In genomic region chr1:245622332-245623014, GRCh38 we compare ENCODE assay signal across 17 cellular contexts.
A peak's percentile ranks its signal among the peaks of the same experiment; 100 is the strongest.
DNase-seq lines count a peak whose midpoint lies in the region; FAIRE-seq and TF ChIP-seq lines count a peak whose summit lies in the region.
"Had no signal": no experiment of that assay in that cellular context is flagged by ENCODE, and none has a peak within 500 bp of the region (broad histone marks: within the 10 kb centered on the region; RNA-seq: fewer than 3 reads in every experiment).

No MANE protein-coding gene starts in this region.

- no peak overlapping the region for H3K27ac Mint-ChIP-seq in chondrocyte (ENCODE audit: unreplicated experiment)
- H3K27ac Mint-ChIP-seq: CD14-positive monocyte had no signal

- no peaks in the 10 kb centered on the region for H3K27me3 ChIP-seq in spleen (replicated peaks in 1 of 7)
- H3K27me3 ChIP-seq in small intestine (ENCODE audit: control insufficient read depth in 2 of 2, insufficient read depth in 2 of 2, low read length in 2 of 2): no peaks in the 10 kb centered on the region
- H3K27me3 ChIP-seq: SJSA1 had no signal

- intact Hi-C loops in spleen (cut with DNase I; ENCODE audit: low total_unique reads): no loop called here

- no peak overlapping the region for H3K27ac ChIP-seq in spleen
- no peak overlapping the region for H3K27ac ChIP-seq in small intestine (ENCODE audit: low read depth in 1 of 2, low read length in 1 of 2)
- H3K27ac ChIP-seq: 22Rv1, SJSA1 had no signal

- TF ChIP-seq CTCF in spleen (IDR thresholded peaks at IDR 0.05 in 8 of 11, conservative IDR thresholded peaks at IDR 0.05 in 3 of 11) (no peak), chondrocyte (IDR thresholded peaks at IDR 0.05) (no peak)

- no peak overlapping the region for H3K4me3 ChIP-seq in spleen
- no peak overlapping the region for H3K4me3 ChIP-seq in small intestine (ENCODE audit: low read depth in 1 of 2, low read length in 2 of 2)
- H3K4me3 ChIP-seq: SJSA1 had no signal

- TF ChIP-seq POLR2A in spleen (IDR thresholded peaks at IDR 0.05): no peak

- no peak overlapping the region for H3K4me3 Mint-ChIP-seq in chondrocyte (ENCODE audit: unreplicated experiment)
- H3K4me3 Mint-ChIP-seq: CD14-positive monocyte had no signal

- no peak for FAIRE-seq in small intestine (lab: Jason Lieb, UNC)

- peaks cover 2% of the 10 kb centered on the region for H3K4me1 Mint-ChIP-seq in chondrocyte (ENCODE audit: low read depth)

- 88 to 94% (median 89%) methylated on average over 18 of the region's 18 CpGs for WGBS in spleen, 5 donors
- WGBS in small intestine, 3 donors: 89 to 93% (median 91%) methylated on average over 18 of the region's 18 CpGs

- H3K4me1 ChIP-seq in spleen (no peaks in the 10 kb centered on the region), small intestine (ENCODE audit: control insufficient read depth in 2 of 2, insufficient read depth in 1 of 2, low read depth in 1 of 2, low read length in 1 of 2) (no peaks in the 10 kb centered on the region)
- H3K4me1 ChIP-seq: SJSA1 had no signal

- H3K9me3 ChIP-seq in spleen: no peaks in the 10 kb centered on the region
- H3K9me3 ChIP-seq in small intestine (ENCODE audit: control insufficient read depth, low read depth): no peaks in the 10 kb centered on the region
- H3K9me3 ChIP-seq: SJSA1 had no signal

- no peaks in the 10 kb centered on the region for H3K27me3 Mint-ChIP-seq in chondrocyte (ENCODE audit: low read depth)

- H3K9me3 Mint-ChIP-seq in chondrocyte (ENCODE audit: low read depth): no peaks in the 10 kb centered on the region

- H3K36me3 Mint-ChIP-seq in chondrocyte (ENCODE audit: low read depth): peaks cover 10% of the 10 kb centered on the region
- H3K36me3 Mint-ChIP-seq: CD14-positive monocyte had no signal

- H3K36me3 ChIP-seq in spleen: no peaks in the 10 kb centered on the region
- no peaks in the 10 kb centered on the region for H3K36me3 ChIP-seq in small intestine (ENCODE audit: control insufficient read depth in 2 of 2, insufficient read depth in 2 of 2, low read length in 2 of 2)
- H3K36me3 ChIP-seq: SJSA1 had no signal

- DNase-seq in NCI-H2227 (lab: John Stamatoyannopoulos, UW; ENCODE audit: unreplicated experiment): peak; percentile 41
- DNase-seq in NCI-H2227 treated with DMSO at 0.1 percent for 48 hours (lab: John Stamatoyannopoulos, UW): no peak
- DNase-seq in ecto neural progenitor cell (ENCODE audit: low spot score): peak; percentile 55
- DNase-seq in iPS-NIHi7 (ENCODE audit: extremely low spot score): peak; percentile 64
- peak; percentile 46 for DNase-seq in spleen
- no peak for DNase-seq in chondrocyte (ENCODE audit: low spot score)
- no peak for DNase-seq in small intestine
- no peak for DNase-seq in HuH-7.5 (ENCODE audit: low spot score)
- DNase-seq: DMS 273 treated with DMSO at 0.1 percent for 48 hours, GF-D8, NCI-H187, NCI-H2107, NCI-H226, NCI-H524 treated with DMSO at 0.1 percent for 48 hours had no signal

Comparison
In these comparisons a context has a peak if more than half of its experiments do, and no peak if none do; other contexts are left out.
1. DNase-seq: peak in NCI-H2227 (single experiment), ecto neural progenitor cell (single experiment), iPS-NIHi7 (single experiment) and spleen (single experiment); none in NCI-H2227 treated with DMSO at 0.1 percent for 48 hours (single experiment), chondrocyte (single experiment), small intestine (single experiment) and HuH-7.5 (single experiment).